Comparison of ENCODE assay signal across 18 cellular contexts in genomic region chr3:194956697-194957396, GRCh38.
"Had no signal": no experiment of that assay in that cellular context is flagged by ENCODE, and none has a peak within 500 bp of the region (broad histone marks: within the 10 kb centered on the region; RNA-seq: fewer than 3 reads in every experiment).

No MANE protein-coding gene starts in this region.

- H3K4me2 ChIP-seq: hepatocyte had no signal

- H3K9me3 ChIP-seq: pancreas had no signal

- DNase-seq: activated CD4-positive, alpha-beta T cell treated with anti-CD3 and anti-CD28 coated beads for 4 hours; activated CD4-positive, alpha-beta T cell treated with anti-CD3 and anti-CD28 coated beads, Interleukin-2, amount 50 U/mL, for 48 hours; activated CD4-positive, CD25-positive, alpha-beta regulatory T cell; activated effector memory CD4-positive, alpha-beta T cell treated with Interleukin-2 at 50 U/mL for 16 hours; activated naive CD4-positive, alpha-beta T cell treated with anti-CD3 and anti-CD28 coated beads for 36 hours; activated T-cell treated with anti-CD3 and anti-CD28 coated beads, Interleukin-2, amount 50 U/mL, for 72 hours; dermis blood vessel endothelial cell; effector memory CD4-positive, alpha-beta T cell; foreskin keratinocyte; immature natural killer cell; kidney glomerular epithelial cell; pancreas; stimulated activated CD4-positive, alpha-beta T cell treated with anti-CD3 and anti-CD28 coated beads, Interleukin-4, amount 100 ng/mL, for 1 hour; stimulated activated naive CD4-positive, alpha-beta T cell treated with Interleukin-2 at 50 U/mL for 16 hours; SW 1271; T-helper 17 cell had no signal

- H3K4me3 ChIP-seq: cardiac muscle cell, hepatocyte, pancreas had no signal

- H3K79me2 ChIP-seq: hepatocyte had no signal

- H3K27ac ChIP-seq: cardiac muscle cell, foreskin keratinocyte, hepatocyte, pancreas had no signal

- FAIRE-seq: pancreas had no signal

- H3K36me3 ChIP-seq: cardiac muscle cell, pancreas had no signal

- H2AFZ ChIP-seq: hepatocyte had no signal

- H3K27me3 ChIP-seq: cardiac muscle cell, foreskin keratinocyte, hepatocyte, pancreas had no signal

- H3K4me1 ChIP-seq: foreskin keratinocyte, pancreas had no signal

- ATAC-seq: activated T-cell treated with anti-CD3 and anti-CD28 coated beads, Interleukin-2, amount 50 U/mL, for 72 hours; foreskin keratinocyte; pancreas; T-helper 17 cell had no signal
